ENCODE assay signal across 1 cellular context in genomic region chr2:27445615-27446014, GRCh38.
TF ChIP-seq lines count a peak whose summit lies in the region.

No MANE protein-coding gene starts in this region.

TF ChIP-seq in HCT116, 20 proteins besides CTCF, POLR2A, EP300 and RAD21:
- no peak for TF ChIP-seq CEBPB (IDR thresholded peaks at IDR 0.05; ENCODE audit: low read depth)
- TF ChIP-seq EGR1 (IDR thresholded peaks at IDR 0.05; ENCODE audit: low read depth) = no peak
- no peak for TF ChIP-seq ELF1 (IDR thresholded peaks at IDR 0.05; ENCODE audit: borderline replicate concordance, low read depth)
- TF ChIP-seq, protein P1, sequence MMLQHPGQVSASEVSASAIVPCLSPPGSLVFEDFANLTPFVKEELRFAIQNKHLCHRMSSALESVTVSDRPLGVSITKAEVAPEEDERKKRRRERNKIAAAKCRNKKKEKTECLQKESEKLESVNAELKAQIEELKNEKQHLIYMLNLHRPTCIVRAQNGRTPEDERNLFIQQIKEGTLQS (IDR thresholded peaks at IDR 0.05) = no peak
- TF ChIP-seq EZH2 (IDR thresholded peaks at IDR 0.05) = no peak
- TF ChIP-seq SP1 (IDR thresholded peaks at IDR 0.05; ENCODE audit: low read depth) = no peak
TF ChIP-seq in HCT116: peak in this region for 0.
